ENCODE assay signal across 10 cellular contexts in the genomic region with DNA sequence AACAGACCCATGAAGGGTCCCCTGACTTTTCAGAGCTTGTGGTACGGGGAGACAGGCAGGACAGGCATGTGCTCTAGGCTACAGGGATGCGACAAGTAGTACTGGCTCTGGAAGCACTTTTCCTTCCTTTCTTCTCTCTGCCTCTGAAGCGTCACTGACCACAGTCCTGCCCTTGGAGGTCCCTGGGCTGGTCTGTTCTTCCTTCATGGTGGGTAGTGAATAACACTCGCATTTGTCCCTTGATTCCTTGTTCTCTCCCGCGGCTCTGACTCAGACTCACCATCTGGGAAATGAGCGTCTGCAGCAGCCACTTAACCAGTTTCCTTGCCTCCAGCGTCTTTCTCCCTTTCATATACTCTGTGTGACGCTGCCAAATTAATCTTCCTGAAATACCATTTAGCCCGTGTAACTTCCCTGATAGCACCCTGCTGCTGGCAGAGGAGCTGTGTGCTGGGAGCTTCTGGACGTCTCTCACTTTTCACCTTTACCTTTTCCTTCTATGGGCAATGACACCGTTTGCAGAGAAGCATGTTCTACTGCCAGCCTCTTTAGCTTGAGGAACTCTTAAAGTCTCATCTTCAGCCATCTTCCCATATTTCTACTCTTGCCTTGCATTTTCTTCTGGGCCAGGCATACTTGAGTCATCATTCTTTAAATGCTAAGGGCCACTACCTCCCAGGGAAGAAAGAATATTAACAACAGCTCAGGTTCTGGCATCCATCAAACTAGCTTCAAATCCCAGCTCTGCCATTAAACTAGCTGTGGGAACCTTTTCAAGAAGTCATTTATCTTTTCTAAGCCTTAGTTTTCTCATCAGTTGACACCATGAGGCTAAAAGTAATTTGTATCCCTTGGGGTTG. TPM values are rescaled to one million over a fixed set of nuclear protein-coding genes. Genes with fewer than 3 reads are reported as not detected.
A peak's percentile ranks its signal among the peaks of the same experiment; 100 is the strongest.
DNase-seq lines count a peak whose midpoint lies in the region; ATAC-seq and TF ChIP-seq lines count a peak whose summit lies in the region.
"Had no signal": no experiment of that assay in that cellular context is flagged by ENCODE, and none has a peak within 500 bp of the region (broad histone marks: within the 10 kb centered on the region; RNA-seq: fewer than 3 reads in every experiment).

No MANE protein-coding gene starts in this region.

- CTCF ChIA-PET in activated CD8-positive, alpha-beta memory T cell treated with anti-CD3 and anti-CD28 coated beads, Interleukin-2, amount 10 ng/mL, durations not matched to agents 7 days and 5 days (lab: Charles Lee): no interaction called here

- no peak for TF ChIP-seq EP300 in esophagus muscularis mucosa (IDR thresholded peaks at IDR 0.05)

- peaks cover 3 to 16% (median 13%) of the 10 kb centered on the region in 4 donors for H3K4me1 ChIP-seq in esophagus muscularis mucosa
- no peaks in the 10 kb centered on the region for H3K4me1 ChIP-seq in muscle layer of duodenum (ENCODE audit: control insufficient read depth in 1 of 2, insufficient read depth in 2 of 2, low read length in 2 of 2)

- no peak overlapping the region for H3K27ac Mint-ChIP-seq in activated CD8-positive, alpha-beta memory T cell treated with anti-CD3 and anti-CD28 coated beads, Interleukin-2, amount 10 ng/mL, durations not matched to agents 7 days and 5 days

- intact Hi-C loops in esophagus muscularis mucosa (cut with DNase I): no loop called here

- peak overlapping the region; percentile 9 to 52 (median 46) for H3K27ac ChIP-seq in esophagus muscularis mucosa (replicated peaks in 1 of 4)
- H3K27ac ChIP-seq in muscle layer of duodenum (ENCODE audit: low read length): peak overlapping the region; percentile 25

- H3K27me3 ChIP-seq in esophagus muscularis mucosa: no peaks in the 10 kb centered on the region
- no peaks in the 10 kb centered on the region for H3K27me3 ChIP-seq in muscle layer of duodenum (ENCODE audit: low read depth, low read length)

- H3K36me3 Mint-ChIP-seq in activated CD8-positive, alpha-beta memory T cell treated with anti-CD3 and anti-CD28 coated beads, Interleukin-2, amount 10 ng/mL, durations not matched to agents 7 days and 5 days: no peaks in the 10 kb centered on the region

- no peaks in the 10 kb centered on the region for H3K4me1 Mint-ChIP-seq in activated CD8-positive, alpha-beta memory T cell treated with anti-CD3 and anti-CD28 coated beads, Interleukin-2, amount 10 ng/mL, durations not matched to agents 7 days and 5 days

- H3K36me3 ChIP-seq in esophagus muscularis mucosa: peaks cover 0 to 4% (median 2%) of the 10 kb centered on the region in 4 donors
- no peaks in the 10 kb centered on the region for H3K36me3 ChIP-seq in muscle layer of duodenum (ENCODE audit: control insufficient read depth in 1 of 2, insufficient read depth in 2 of 2, low read length in 2 of 2)

- DNase-seq in AG08395 (ENCODE audit: low spot score): peak; percentile 91
- peak; percentile 96 for DNase-seq in NCI-H226
- DNase-seq in esophagus muscularis mucosa (ENCODE audit: extremely low spot score): no peak
- DNase-seq in stimulated activated naive CD8-positive, alpha-beta T cell treated with anti-CD3 and anti-CD28 coated beads, Interleukin-15, Interleukin-2, amounts not matched to agents 100 U/mL and 50 U/mL, for 24 hours: no peak
- DNase-seq in NCI-H1092 (lab: John Stamatoyannopoulos, UW): no peak
- no peak for DNase-seq in Kasumi-1 (lab: John Stamatoyannopoulos, UW)
- no peak for DNase-seq in activated CD8-positive, alpha-beta memory T cell treated with anti-CD3 and anti-CD28 coated beads, Interleukin-2, amount 10 ng/mL, durations not matched to agents 7 days and 5 days
- DNase-seq: activated CD4-positive, CD25-positive, alpha-beta regulatory T cell; stimulated activated CD4-positive, alpha-beta T cell treated with anti-CD3 and anti-CD28 coated beads, Interleukin-1b, Interleukin-23, amount 100 ng/mL, for 48 hours had no signal

- H3K9me3 Mint-ChIP-seq in activated CD8-positive, alpha-beta memory T cell treated with anti-CD3 and anti-CD28 coated beads, Interleukin-2, amount 10 ng/mL, durations not matched to agents 7 days and 5 days (ENCODE audit: low read depth): no peaks in the 10 kb centered on the region

- TF ChIP-seq POLR2A in esophagus muscularis mucosa (IDR thresholded peaks at IDR 0.05; ENCODE audit: low read depth): no peak

- H3K9me3 ChIP-seq in esophagus muscularis mucosa (no peaks in the 10 kb centered on the region), muscle layer of duodenum (ENCODE audit: control insufficient read depth in 1 of 2, low read length in 2 of 2) (no peaks in the 10 kb centered on the region)

- H3K27me3 Mint-ChIP-seq in activated CD8-positive, alpha-beta memory T cell treated with anti-CD3 and anti-CD28 coated beads, Interleukin-2, amount 10 ng/mL, durations not matched to agents 7 days and 5 days: peaks cover 18% of the 10 kb centered on the region

- H3K4me3 ChIP-seq in esophagus muscularis mucosa: no peak overlapping the region
- H3K4me3 ChIP-seq in muscle layer of duodenum (ENCODE audit: low read depth in 1 of 2, low read length in 2 of 2): no peak overlapping the region

- TF ChIP-seq CTCF in esophagus muscularis mucosa (IDR thresholded peaks at IDR 0.05): no peak

- ATAC-seq in stimulated activated naive CD8-positive, alpha-beta T cell treated with anti-CD3 and anti-CD28 coated beads, Interleukin-15, Interleukin-2, amounts not matched to agents 100 U/mL and 50 U/mL, for 24 hours: no peak
- no peak for ATAC-seq in activated CD8-positive, alpha-beta memory T cell treated with anti-CD3 and anti-CD28 coated beads, Interleukin-2, amount 10 ng/mL, durations not matched to agents 7 days and 5 days

- H3K4me3 Mint-ChIP-seq in activated CD8-positive, alpha-beta memory T cell treated with anti-CD3 and anti-CD28 coated beads, Interleukin-2, amount 10 ng/mL, durations not matched to agents 7 days and 5 days: no peak overlapping the region

- 41% methylated on average over 12 of the region's 12 CpGs for WGBS in esophagus muscularis mucosa

RNA-seq across cellular contexts. Expression of a gene that starts 33.6 kb away (rescaled TPM):
- 10 to 100 TPM in 2 of 4 donors, 1 to 10 TPM in 2; 8.7 to 17.2 (median 9.6) TPM for total RNA-seq in esophagus muscularis mucosa
- under 1 TPM; 0.26 to 0.89 TPM for total RNA-seq in activated CD8-positive, alpha-beta memory T cell treated with anti-CD3 and anti-CD28 coated beads, Interleukin-2, amount 10 ng/mL, durations not matched to agents 7 days and 5 days

Comparison
In these comparisons a context has a peak if more than half of its experiments do, and no peak if none do; other contexts are left out.
1. DNase-seq: peak in AG08395 (single experiment) and NCI-H226 (single experiment); none in esophagus muscularis mucosa (single experiment), stimulated activated naive CD8-positive, alpha-beta T cell treated with anti-CD3 and anti-CD28 coated beads, Interleukin-15, Interleukin-2, amounts not matched to agents 100 U/mL and 50 U/mL, for 24 hours (single experiment), NCI-H1092 (single experiment), Kasumi-1 (0 of 2) and activated CD8-positive, alpha-beta memory T cell treated with anti-CD3 and anti-CD28 coated beads, Interleukin-2, amount 10 ng/mL, durations not matched to agents 7 days and 5 days (single experiment).
2. RNA of a gene that starts 33.6 kb away (total RNA-seq): 8.7 to 17.2 TPM in esophagus muscularis mucosa; 0.26 to 0.89 TPM in activated CD8-positive, alpha-beta memory T cell treated with anti-CD3 and anti-CD28 coated beads, Interleukin-2, amount 10 ng/mL, durations not matched to agents 7 days and 5 days; every median in the first group is over 4 times any median in the second.